In genomic region chr7:4958477-4959301, GRCh38 we compare ENCODE assay signal across 13 cellular contexts. TPM values are rescaled to one million over a fixed set of nuclear protein-coding genes. Genes with fewer than 3 reads are reported as not detected.
DNase-seq lines count a peak whose midpoint lies in the region; ATAC-seq and TF ChIP-seq lines count a peak whose summit lies in the region.
"Had no signal": no experiment of that assay in that cellular context is flagged by ENCODE, and none has a peak within 500 bp of the region (broad histone marks: within the 10 kb centered on the region; RNA-seq: fewer than 3 reads in every experiment).

Gene MMD2 (minus strand): TSS chr7:4959187. CDS start chr7:4959017, 170 bp downstream.

- DNase-seq in DMS79 (lab: John Stamatoyannopoulos, UW) = peak; percentile 4
- DNase-seq in DMS79 treated with DMSO at 0.1 percent for 48 hours (lab: John Stamatoyannopoulos, UW) = no peak
- DNase-seq in NCI-H1105 (lab: John Stamatoyannopoulos, UW) = peak; percentile 11
- no peak for DNase-seq in psoas muscle
- no peak for DNase-seq in GM10266 (ENCODE audit: extremely low spot score)
- DNase-seq in DMS153 treated with DMSO at 0.1 percent for 48 hours (lab: John Stamatoyannopoulos, UW; ENCODE audit: unreplicated experiment) = no peak
- DNase-seq: 8988T, NCI-H187 treated with DMSO at 0.1 percent for 48 hours, T-helper 2 cell had no signal

- H3K27ac ChIP-seq in gastroesophageal sphincter = no peak within 1 kb of the TSS
- no peak within 1 kb of the TSS for H3K27ac ChIP-seq in psoas muscle

- H3K9me3 ChIP-seq in gastroesophageal sphincter = no peaks in the 10 kb centered on the region
- H3K9me3 ChIP-seq in psoas muscle = no peaks in the 10 kb centered on the region

- no peak for TF ChIP-seq EP300 in gastroesophageal sphincter (IDR thresholded peaks at IDR 0.05)

- H3K27me3 ChIP-seq in gastroesophageal sphincter (peaks cover 87% of the 10 kb centered on the region), psoas muscle (ENCODE audit: insufficient read depth in 3 of 3, low read length in 2 of 3) (peaks cover 0 to 62% (median 15%) of the 10 kb centered on the region in 3 donors)

- no peak for TF ChIP-seq POLR2A in gastroesophageal sphincter (IDR thresholded peaks at IDR 0.05)

- H3K4me3 ChIP-seq in gastroesophageal sphincter = peak within 1 kb of the TSS; percentile 6 to 59
- H3K4me3 ChIP-seq in psoas muscle = peak within 1 kb of the TSS; percentile 57

- 11 to 20% methylated on average over 2 to 13 of the region's 87 CpGs for WGBS in gastroesophageal sphincter (ENCODE audit: low coverage in 1 of 2), 2 donors
- WGBS in psoas muscle, 3 donors = 1 to 2% (median 2%) methylated on average over 60 to 86 of the region's 87 CpGs

- H3K36me3 ChIP-seq in gastroesophageal sphincter (no peaks in the 10 kb centered on the region), psoas muscle (ENCODE audit: insufficient read depth in 1 of 2, low read depth in 1 of 2) (no peaks in the 10 kb centered on the region)

- H3K4me1 ChIP-seq in gastroesophageal sphincter (peaks cover 0 to 14% (median 11%) of the 10 kb centered on the region in 3 donors), psoas muscle (no peaks in the 10 kb centered on the region)

- intact Hi-C loops in psoas muscle (cut with DNase I) = no loop called here

- TF ChIP-seq CTCF in gastroesophageal sphincter (IDR thresholded peaks at IDR 0.05) (no peak), psoas muscle (IDR thresholded peaks at IDR 0.05) (no peak), GM10266 (IDR thresholded peaks at IDR 0.05; ENCODE audit: control insufficient read depth, insufficient read depth, low read depth, missing control alignments) (no peak)

- no peak for ATAC-seq in gastroesophageal sphincter
- no peak for ATAC-seq in psoas muscle
- no peak for ATAC-seq in GM18868 (IDR thresholded peaks at IDR 0.05; ENCODE audit: unreplicated experiment)

RNA-seq across cellular contexts. Expression of gene MMD2, which starts in this region (rescaled TPM):
- total RNA-seq in gastroesophageal sphincter (1 to 10 TPM in 1 of 4 donors, not detected in 3; 1.1 TPM), psoas muscle (not detected)
- polyA plus RNA-seq in psoas muscle = under 1 TPM in 1 of 3 donors, not detected in 2; 0.01 TPM
- total RNA-seq: skeletal muscle tissue, ureter had no signal

Comparison
In these comparisons a context has a peak if more than half of its experiments do, and no peak if none do; other contexts are left out.
1. DNase-seq: peak in DMS79 (single experiment) and NCI-H1105 (single experiment); none in DMS79 treated with DMSO at 0.1 percent for 48 hours (single experiment), psoas muscle (0 of 2), GM10266 (single experiment) and DMS153 treated with DMSO at 0.1 percent for 48 hours (single experiment).